In the genomic region with DNA sequence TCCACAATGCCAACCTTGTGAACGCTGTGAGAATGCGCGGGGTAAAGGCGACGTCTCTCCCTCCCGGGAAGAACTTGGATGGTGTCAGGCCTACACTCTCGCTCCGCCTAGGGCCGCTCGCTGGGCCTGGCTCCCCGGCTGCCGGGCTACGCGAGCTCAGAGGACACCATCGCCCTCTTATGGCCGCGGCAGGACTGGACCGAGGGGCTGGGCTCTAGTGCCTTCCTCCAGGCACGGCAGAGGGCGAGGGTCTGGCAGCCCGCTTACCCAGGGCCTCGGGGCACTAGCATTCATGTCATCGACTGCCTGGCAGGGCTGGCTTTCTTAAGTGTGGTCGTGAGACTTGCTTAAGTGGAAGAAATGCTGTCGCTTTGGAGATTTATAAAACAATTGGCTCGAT, we compare ENCODE assay signal across 9 cellular contexts. TPM values are rescaled to one million over a fixed set of nuclear protein-coding genes. Genes with fewer than 3 reads are reported as not detected.
DNase-seq lines count a peak whose midpoint lies in the region; ATAC-seq and TF ChIP-seq lines count a peak whose summit lies in the region.
"Had no signal": no experiment of that assay in that cellular context is flagged by ENCODE, and none has a peak within 500 bp of the region (broad histone marks: within the 10 kb centered on the region; RNA-seq: fewer than 3 reads in every experiment).

No MANE protein-coding gene starts in this region.

- H3K36me3 ChIP-seq in iPS-18a (ENCODE audit: control insufficient read depth, low read depth, low read length) = peaks cover 22% of the 10 kb centered on the region
- H3K36me3 ChIP-seq in esophagus squamous epithelium = peaks cover 0 to 23% (median 6%) of the 10 kb centered on the region in 3 donors

- H3K9me3 Mint-ChIP-seq in activated T-cell treated with anti-CD3 and anti-CD28 coated beads, Interleukin-2, amount 50 U/mL, for 4 hours = no peaks in the 10 kb centered on the region
- no peaks in the 10 kb centered on the region for H3K9me3 Mint-ChIP-seq in activated naive CD8-positive, alpha-beta T cell treated with anti-CD3 and anti-CD28 coated beads, Interleukin-2, amount 10 ng/mL, durations not matched to agents 7 days and 5 days
- no peaks in the 10 kb centered on the region for H3K9me3 Mint-ChIP-seq in stimulated activated naive CD8-positive, alpha-beta T cell treated with anti-CD3 and anti-CD28 coated beads, Interleukin-15, amount 100 ng/mL, for 72 hours

- no peak for ATAC-seq in activated T-cell treated with anti-CD3 and anti-CD28 coated beads, Interleukin-2, amount 50 U/mL, for 4 hours
- ATAC-seq in activated naive CD8-positive, alpha-beta T cell treated with anti-CD3 and anti-CD28 coated beads, Interleukin-2, amount 10 ng/mL, durations not matched to agents 7 days and 5 days (ENCODE audit: low read depth) = no peak
- ATAC-seq in stimulated activated naive CD8-positive, alpha-beta T cell treated with anti-CD3 and anti-CD28 coated beads, Interleukin-15, amount 100 ng/mL, for 72 hours = no peak
- ATAC-seq in HG03432 (IDR thresholded peaks at IDR 0.05; ENCODE audit: unreplicated experiment) = no peak

- H3K27ac ChIP-seq in iPS-18a (ENCODE audit: low read length) = no peak overlapping the region
- no peak overlapping the region for H3K27ac ChIP-seq in esophagus squamous epithelium

- POLR2A ChIA-PET in activated naive CD8-positive, alpha-beta T cell treated with anti-CD3 and anti-CD28 coated beads, Interleukin-2, amount 10 ng/mL, durations not matched to agents 7 days and 5 days (lab: Charles Lee) = interaction anchor here (1.5 to 1.7 kb wide), 2 partner anchors 21 to 113 kb away, joined by 6 to 7 read pairs; a partner anchor contains a TSS

- H3K27ac Mint-ChIP-seq in activated naive CD8-positive, alpha-beta T cell treated with anti-CD3 and anti-CD28 coated beads, Interleukin-2, amount 10 ng/mL, durations not matched to agents 7 days and 5 days = peak overlapping the region; percentile 64
- H3K27ac Mint-ChIP-seq in stimulated activated naive CD8-positive, alpha-beta T cell treated with anti-CD3 and anti-CD28 coated beads, Interleukin-15, amount 100 ng/mL, for 72 hours = no peak overlapping the region

- H3K4me1 ChIP-seq in iPS-18a (ENCODE audit: control insufficient read depth, low read depth, low read length) (peaks cover 24% of the 10 kb centered on the region), esophagus squamous epithelium (peaks cover 5 to 52% (median 17%) of the 10 kb centered on the region in 3 donors)

- no peak for DNase-seq in activated T-cell treated with anti-CD3 and anti-CD28 coated beads, Interleukin-2, amount 50 U/mL, for 4 hours
- no peak for DNase-seq in activated T-cell treated with anti-CD3 and anti-CD28 coated beads, Interleukin-2, amount 50 U/mL, for 1 hour
- DNase-seq in activated naive CD8-positive, alpha-beta T cell treated with anti-CD3 and anti-CD28 coated beads, Interleukin-2, amount 10 ng/mL, durations not matched to agents 7 days and 5 days = no peak
- DNase-seq in stimulated activated naive CD8-positive, alpha-beta T cell treated with anti-CD3 and anti-CD28 coated beads, Interleukin-15, amount 100 ng/mL, for 72 hours = peak in 1 of 2 donors; percentile 45
- no peak for DNase-seq in esophagus squamous epithelium (lab: John Stamatoyannopoulos, UW)
- no peak for DNase-seq in stimulated activated naive CD4-positive, alpha-beta T cell (lab: John Stamatoyannopoulos, UW)
- DNase-seq: SIG-M5 had no signal

- H3K9ac ChIP-seq in iPS-18a (ENCODE audit: low read length) = no peak overlapping the region

- no peak for TF ChIP-seq POLR2A in esophagus squamous epithelium (IDR thresholded peaks at IDR 0.05)

- intact Hi-C loops in esophagus squamous epithelium (cut with DNase I) = no loop called here

- 78 to 82% methylated on average over 4 to 13 of the region's 26 CpGs for WGBS in esophagus squamous epithelium, 2 donors

- peaks cover 22% of the 10 kb centered on the region for H3K36me3 Mint-ChIP-seq in activated T-cell treated with anti-CD3 and anti-CD28 coated beads, Interleukin-2, amount 50 U/mL, for 4 hours (ENCODE audit: insufficient read depth)
- peaks cover 23% of the 10 kb centered on the region for H3K36me3 Mint-ChIP-seq in activated naive CD8-positive, alpha-beta T cell treated with anti-CD3 and anti-CD28 coated beads, Interleukin-2, amount 10 ng/mL, durations not matched to agents 7 days and 5 days

- no peaks in the 10 kb centered on the region for H3K27me3 Mint-ChIP-seq in activated T-cell treated with anti-CD3 and anti-CD28 coated beads, Interleukin-2, amount 50 U/mL, for 4 hours (ENCODE audit: low read depth)
- peaks cover 3% of the 10 kb centered on the region for H3K27me3 Mint-ChIP-seq in activated naive CD8-positive, alpha-beta T cell treated with anti-CD3 and anti-CD28 coated beads, Interleukin-2, amount 10 ng/mL, durations not matched to agents 7 days and 5 days
- H3K27me3 Mint-ChIP-seq in stimulated activated naive CD8-positive, alpha-beta T cell treated with anti-CD3 and anti-CD28 coated beads, Interleukin-15, amount 100 ng/mL, for 72 hours = no peaks in the 10 kb centered on the region

- H3K9me3 ChIP-seq in iPS-18a (ENCODE audit: control insufficient read depth, low read depth, low read length) = no peaks in the 10 kb centered on the region
- no peaks in the 10 kb centered on the region for H3K9me3 ChIP-seq in esophagus squamous epithelium

- peak overlapping the region; percentile 88 for H3K4me3 ChIP-seq in iPS-18a (ENCODE audit: low read length)
- H3K4me3 ChIP-seq in esophagus squamous epithelium = no peak overlapping the region

- peak overlapping the region; percentile 100 for H3K4me3 Mint-ChIP-seq in activated T-cell treated with anti-CD3 and anti-CD28 coated beads, Interleukin-2, amount 50 U/mL, for 4 hours
- peak overlapping the region; percentile 97 for H3K4me3 Mint-ChIP-seq in activated naive CD8-positive, alpha-beta T cell treated with anti-CD3 and anti-CD28 coated beads, Interleukin-2, amount 10 ng/mL, durations not matched to agents 7 days and 5 days
- H3K4me3 Mint-ChIP-seq in stimulated activated naive CD8-positive, alpha-beta T cell treated with anti-CD3 and anti-CD28 coated beads, Interleukin-15, amount 100 ng/mL, for 72 hours = peak overlapping the region; percentile 96 to 100

- H3K27me3 ChIP-seq in iPS-18a (ENCODE audit: control insufficient read depth, insufficient read depth, low read length) = no peaks in the 10 kb centered on the region
- no peaks in the 10 kb centered on the region for H3K27me3 ChIP-seq in esophagus squamous epithelium

- TF ChIP-seq CTCF in esophagus squamous epithelium (IDR thresholded peaks at IDR 0.05) = no peak

- H3K4me1 Mint-ChIP-seq in activated T-cell treated with anti-CD3 and anti-CD28 coated beads, Interleukin-2, amount 50 U/mL, for 4 hours (ENCODE audit: low read depth) = peaks cover 43% of the 10 kb centered on the region
- H3K4me1 Mint-ChIP-seq in activated naive CD8-positive, alpha-beta T cell treated with anti-CD3 and anti-CD28 coated beads, Interleukin-2, amount 10 ng/mL, durations not matched to agents 7 days and 5 days = peaks cover 38% of the 10 kb centered on the region
- H3K4me1 Mint-ChIP-seq in stimulated activated naive CD8-positive, alpha-beta T cell treated with anti-CD3 and anti-CD28 coated beads, Interleukin-15, amount 100 ng/mL, for 72 hours = peaks cover 47% of the 10 kb centered on the region

RNA-seq across cellular contexts. Expression of a gene that starts 1.2 kb away (rescaled TPM):
- total RNA-seq in activated T-cell treated with anti-CD3 and anti-CD28 coated beads, Interleukin-2, amount 50 U/mL, for 4 hours = 100 to 1,000 TPM; 112 to 116 (median 113) TPM
- 10 to 100 TPM; 57.2 to 58.8 TPM for total RNA-seq in activated naive CD8-positive, alpha-beta T cell treated with anti-CD3 and anti-CD28 coated beads, Interleukin-2, amount 10 ng/mL, durations not matched to agents 7 days and 5 days
- total RNA-seq in esophagus squamous epithelium = 10 to 100 TPM; 11.8 to 32.8 (median 28.2) TPM

RNA-seq across cellular contexts. Expression of a gene that starts 28.0 kb away (rescaled TPM):
- under 1 TPM; 0.08 to 0.18 (median 0.14) TPM for total RNA-seq in activated T-cell treated with anti-CD3 and anti-CD28 coated beads, Interleukin-2, amount 50 U/mL, for 4 hours
- under 1 TPM in 1 of 2 experiments, not detected in 1; 0.17 TPM for total RNA-seq in activated naive CD8-positive, alpha-beta T cell treated with anti-CD3 and anti-CD28 coated beads, Interleukin-2, amount 10 ng/mL, durations not matched to agents 7 days and 5 days
- total RNA-seq in esophagus squamous epithelium = not detected
